ENCODE assay signal across 10 cellular contexts in the genomic region with DNA sequence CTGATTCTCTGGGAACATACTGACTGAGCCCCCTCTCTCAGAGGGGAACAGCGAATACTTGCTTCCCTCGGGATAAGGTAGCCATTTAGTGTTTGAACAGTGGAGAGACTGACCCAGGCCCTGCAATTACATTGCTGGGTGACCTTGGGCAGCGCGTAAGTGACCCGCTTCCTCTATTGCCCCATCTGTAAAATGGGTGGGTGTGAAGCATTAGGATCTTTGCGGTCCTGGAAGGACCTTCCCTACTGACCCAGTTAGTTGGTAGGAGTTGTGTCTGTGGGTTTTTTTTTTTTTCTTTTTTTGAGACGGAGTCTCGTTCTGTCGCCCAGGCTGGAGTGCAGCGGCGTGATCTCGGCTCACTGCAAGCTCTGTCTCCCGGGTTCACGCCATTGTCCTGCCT. TPM values are rescaled to one million over a fixed set of nuclear protein-coding genes. Genes with fewer than 3 reads are reported as not detected.
DNase-seq lines count a peak whose midpoint lies in the region; ATAC-seq and TF ChIP-seq lines count a peak whose summit lies in the region.
"Had no signal": no experiment of that assay in that cellular context is flagged by ENCODE, and none has a peak within 500 bp of the region (broad histone marks: within the 10 kb centered on the region; RNA-seq: fewer than 3 reads in every experiment).

No MANE protein-coding gene starts in this region.

- no peaks in the 10 kb centered on the region for H3K36me3 ChIP-seq in CD4-positive, alpha-beta memory T cell (ENCODE audit: insufficient read depth, low read length)

- CTCF ChIA-PET in CD4-positive, alpha-beta memory T cell (lab: Charles Lee; ENCODE audit: partially characterized antibody): interaction anchor here (2.6 kb wide), 1 partner anchor 17 kb away, joined by 24 read pairs; a partner anchor contains a TSS

- H3K4me3 ChIP-seq in CD4-positive, alpha-beta memory T cell (ENCODE audit: low read length in 2 of 2): no peak overlapping the region

- H3K4me1 ChIP-seq in CD4-positive, alpha-beta memory T cell (ENCODE audit: insufficient read depth, low read length): peaks cover 13% of the 10 kb centered on the region

- no peaks in the 10 kb centered on the region for H3K9me3 ChIP-seq in CD4-positive, alpha-beta memory T cell (ENCODE audit: control insufficient read depth in 1 of 2, low read length in 2 of 2)

- peak overlapping the region in 6 of 8 donors; percentile 32 to 57 (median 44) for H3K4me3 Mint-ChIP-seq in CD4-positive, alpha-beta memory T cell
- H3K4me3 Mint-ChIP-seq in HFFc6: peak overlapping the region; percentile 93
- H3K4me3 Mint-ChIP-seq in activated naive CD8-positive, alpha-beta T cell treated with anti-CD3 and anti-CD28 coated beads, Interleukin-2, amount 10 ng/mL, durations not matched to agents 7 days and 5 days: peak overlapping the region; percentile 58
- peak overlapping the region; percentile 75 to 95 (median 79) for H3K4me3 Mint-ChIP-seq in nephron

- no peaks in the 10 kb centered on the region for H3K9me3 Mint-ChIP-seq in CD4-positive, alpha-beta memory T cell
- H3K9me3 Mint-ChIP-seq in HFFc6: no peaks in the 10 kb centered on the region
- H3K9me3 Mint-ChIP-seq in activated naive CD8-positive, alpha-beta T cell treated with anti-CD3 and anti-CD28 coated beads, Interleukin-2, amount 10 ng/mL, durations not matched to agents 7 days and 5 days: no peaks in the 10 kb centered on the region
- no peaks in the 10 kb centered on the region for H3K9me3 Mint-ChIP-seq in nephron

- DNase-seq in CD4-positive, alpha-beta memory T cell: no peak
- DNase-seq in HFFc6: no peak
- no peak for DNase-seq in activated naive CD8-positive, alpha-beta T cell treated with anti-CD3 and anti-CD28 coated beads, Interleukin-2, amount 10 ng/mL, durations not matched to agents 7 days and 5 days
- DNase-seq: central memory CD4-positive, alpha-beta T cell; erythroblast had no signal

- no peaks in the 10 kb centered on the region for H3K27me3 Mint-ChIP-seq in CD4-positive, alpha-beta memory T cell
- H3K27me3 Mint-ChIP-seq in HFFc6 (ENCODE audit: insufficient read depth) (no peaks in the 10 kb centered on the region; the same call in 1 of the 2 replicates), nephron (ENCODE audit: low read depth) (no peaks in the 10 kb centered on the region)
- H3K27me3 Mint-ChIP-seq in activated naive CD8-positive, alpha-beta T cell treated with anti-CD3 and anti-CD28 coated beads, Interleukin-2, amount 10 ng/mL, durations not matched to agents 7 days and 5 days: no peaks in the 10 kb centered on the region

- no peak overlapping the region for H3K27ac ChIP-seq in CD4-positive, alpha-beta memory T cell (ENCODE audit: low read depth, low read length)

- H3K4me1 Mint-ChIP-seq in CD4-positive, alpha-beta memory T cell: peaks cover 2 to 22% (median 15%) of the 10 kb centered on the region in 4 donors
- peaks cover 16% of the 10 kb centered on the region for H3K4me1 Mint-ChIP-seq in HFFc6 (ENCODE audit: low read depth)
- H3K4me1 Mint-ChIP-seq in activated naive CD8-positive, alpha-beta T cell treated with anti-CD3 and anti-CD28 coated beads, Interleukin-2, amount 10 ng/mL, durations not matched to agents 7 days and 5 days: peaks cover 11% of the 10 kb centered on the region
- H3K4me1 Mint-ChIP-seq in nephron: peaks cover 8% of the 10 kb centered on the region

- no peaks in the 10 kb centered on the region for H3K27me3 ChIP-seq in CD4-positive, alpha-beta memory T cell (ENCODE audit: insufficient read depth, low read length)
- H3K27me3 ChIP-seq: hepatocyte had no signal

- intact Hi-C loops in CD4-positive, alpha-beta memory T cell (cut with micrococcal nuclease): no loop called here

- peaks cover 0 to 6% of the 10 kb centered on the region in 2 donors for H3K36me3 Mint-ChIP-seq in CD4-positive, alpha-beta memory T cell
- H3K36me3 Mint-ChIP-seq in HFFc6 (ENCODE audit: low read depth): no peaks in the 10 kb centered on the region
- H3K36me3 Mint-ChIP-seq in activated naive CD8-positive, alpha-beta T cell treated with anti-CD3 and anti-CD28 coated beads, Interleukin-2, amount 10 ng/mL, durations not matched to agents 7 days and 5 days: no peaks in the 10 kb centered on the region
- H3K36me3 Mint-ChIP-seq in nephron (ENCODE audit: low read depth): no peaks in the 10 kb centered on the region

- no peak for ATAC-seq in activated naive CD8-positive, alpha-beta T cell treated with anti-CD3 and anti-CD28 coated beads, Interleukin-2, amount 10 ng/mL, durations not matched to agents 7 days and 5 days (ENCODE audit: low read depth)
- ATAC-seq in HG03045 (IDR thresholded peaks at IDR 0.05; ENCODE audit: unreplicated experiment): no peak
- no peak for ATAC-seq in HG03442 (IDR thresholded peaks at IDR 0.05; ENCODE audit: unreplicated experiment)
- ATAC-seq in GM21529 (IDR thresholded peaks at IDR 0.05; ENCODE audit: unreplicated experiment): no peak

- peak overlapping the region in 2 of 7 donors; percentile 24 to 60 for H3K27ac Mint-ChIP-seq in CD4-positive, alpha-beta memory T cell
- H3K27ac Mint-ChIP-seq in HFFc6: peak overlapping the region; percentile 29; the same call in 1 of the 2 replicates
- H3K27ac Mint-ChIP-seq in activated naive CD8-positive, alpha-beta T cell treated with anti-CD3 and anti-CD28 coated beads, Interleukin-2, amount 10 ng/mL, durations not matched to agents 7 days and 5 days: no peak overlapping the region
- peak overlapping the region in 1 of 3 experiments; percentile 40 for H3K27ac Mint-ChIP-seq in nephron

- TF ChIP-seq CTCF in HFFc6 (IDR thresholded peaks at IDR 0.05) (no peak), nephron (IDR thresholded peaks at IDR 0.05; ENCODE audit: unreplicated experiment in 3 of 3) (no peak)

- POLR2A ChIA-PET in CD4-positive, alpha-beta memory T cell (lab: Charles Lee; ENCODE audit: partially characterized antibody): interaction anchor here (1.6 kb wide), 1 partner anchor 54 kb away, joined by 4 read pairs; a partner anchor contains a TSS
- POLR2A ChIA-PET in activated naive CD8-positive, alpha-beta T cell treated with anti-CD3 and anti-CD28 coated beads, Interleukin-2, amount 10 ng/mL, durations not matched to agents 7 days and 5 days (lab: Charles Lee): interaction anchor here (1.4 to 1.8 kb wide), 3 partner anchors 17 to 882 kb away, joined by 6 read pairs; a partner anchor contains a TSS

RNA-seq across cellular contexts. Expression of a gene that starts 1.2 kb away (rescaled TPM):
- 10 to 100 TPM; 31.5 to 35.9 TPM for total RNA-seq in CD4-positive, alpha-beta memory T cell
- 1 to 10 TPM; 1.0 to 4.3 TPM for polyA plus RNA-seq in CD4-positive, alpha-beta memory T cell
- total RNA-seq in HFFc6 (2021; fragmentation: NEBNext Ultra II Directional; extraction: Animal tissue kit (Norgen Biotek cat#: 25700)): 10 to 100 TPM; 52.2 to 64.0 (median 61.3) TPM
- 10 to 100 TPM; 64.5 to 69.4 TPM for total RNA-seq in activated naive CD8-positive, alpha-beta T cell treated with anti-CD3 and anti-CD28 coated beads, Interleukin-2, amount 10 ng/mL, durations not matched to agents 7 days and 5 days

RNA-seq across cellular contexts. Expression of a gene that starts 18.0 kb away (rescaled TPM):
- total RNA-seq in CD4-positive, alpha-beta memory T cell: 10 to 100 TPM; 54.1 to 56.3 TPM
- polyA plus RNA-seq in CD4-positive, alpha-beta memory T cell: 10 to 100 TPM; 26.3 to 39.9 TPM
- 10 to 100 TPM; 32.3 to 38.2 (median 35.3) TPM for total RNA-seq in HFFc6 (2021; fragmentation: NEBNext Ultra II Directional; extraction: Animal tissue kit (Norgen Biotek cat#: 25700))
- 10 to 100 TPM; 40.7 to 41.1 TPM for total RNA-seq in activated naive CD8-positive, alpha-beta T cell treated with anti-CD3 and anti-CD28 coated beads, Interleukin-2, amount 10 ng/mL, durations not matched to agents 7 days and 5 days

RNA-seq across cellular contexts. Expression of a gene that starts 53.8 kb away (rescaled TPM):
- total RNA-seq in CD4-positive, alpha-beta memory T cell: 10 to 100 TPM; 11.6 to 11.9 TPM
- 10 to 100 TPM; 13.3 to 13.7 TPM for polyA plus RNA-seq in CD4-positive, alpha-beta memory T cell
- total RNA-seq in HFFc6 (2021; fragmentation: NEBNext Ultra II Directional; extraction: Animal tissue kit (Norgen Biotek cat#: 25700)): 1 to 10 TPM; 4.4 to 6.0 (median 5.5) TPM
- total RNA-seq in activated naive CD8-positive, alpha-beta T cell treated with anti-CD3 and anti-CD28 coated beads, Interleukin-2, amount 10 ng/mL, durations not matched to agents 7 days and 5 days: 1 to 10 TPM; 5.3 to 5.5 TPM
